ENCODE assay signal across 11 cellular contexts in genomic region chr12:3178671-3179413, GRCh38.
"Had no signal": no experiment of that assay in that cellular context is flagged by ENCODE, and none has a peak within 500 bp of the region (broad histone marks: within the 10 kb centered on the region; RNA-seq: fewer than 3 reads in every experiment).

No MANE protein-coding gene starts in this region.

- H3K36me3 Mint-ChIP-seq: natural killer cell treated with Interleukin-12 subunit alpha and Interleukin-12 subunit beta and Interleukin-15 and Interleukin-18, amount 100 ng/mL, for 72 hours had no signal

- H3K27ac Mint-ChIP-seq: activated CD4-positive, alpha-beta T cell treated with anti-CD3 and anti-CD28 coated beads for 36 hours; activated CD8-positive, alpha-beta T cell treated with anti-CD3 and anti-CD28 coated beads for 36 hours; natural killer cell treated with Interleukin-12 subunit alpha and Interleukin-12 subunit beta and Interleukin-15 and Interleukin-18, amount 100 ng/mL, for 72 hours; stimulated activated naive CD8-positive, alpha-beta T cell treated with anti-CD3 and anti-CD28 coated beads, Interleukin-15, Interleukin-2, amounts not matched to agents 100 ng/mL and 50 ng/mL, for 24 hours; T-helper 2 cell treated with Interferon-gamma antibody and Interleukin-4, amounts not matched to agents 5 μg/mL and 100 μg/mL, for 36 hours had no signal

- H3K4me3 Mint-ChIP-seq: activated CD4-positive, alpha-beta T cell treated with anti-CD3 and anti-CD28 coated beads for 36 hours; activated CD8-positive, alpha-beta T cell treated with anti-CD3 and anti-CD28 coated beads for 36 hours; natural killer cell treated with Interleukin-12 subunit alpha and Interleukin-12 subunit beta and Interleukin-15 and Interleukin-18, amount 100 ng/mL, for 72 hours; stimulated activated naive CD8-positive, alpha-beta T cell treated with anti-CD3 and anti-CD28 coated beads, Interleukin-15, Interleukin-2, amounts not matched to agents 100 ng/mL and 50 ng/mL, for 24 hours; T-helper 2 cell treated with Interferon-gamma antibody and Interleukin-4, amounts not matched to agents 5 μg/mL and 100 μg/mL, for 36 hours had no signal

- H3K9me3 Mint-ChIP-seq: activated CD8-positive, alpha-beta T cell treated with anti-CD3 and anti-CD28 coated beads for 36 hours; natural killer cell treated with Interleukin-12 subunit alpha and Interleukin-12 subunit beta and Interleukin-15 and Interleukin-18, amount 100 ng/mL, for 72 hours; stimulated activated naive CD8-positive, alpha-beta T cell treated with anti-CD3 and anti-CD28 coated beads, Interleukin-15, Interleukin-2, amounts not matched to agents 100 ng/mL and 50 ng/mL, for 24 hours; T-helper 2 cell treated with Interferon-gamma antibody and Interleukin-4, amounts not matched to agents 5 μg/mL and 100 μg/mL, for 36 hours had no signal

- H3K4me1 Mint-ChIP-seq: activated CD4-positive, alpha-beta T cell treated with anti-CD3 and anti-CD28 coated beads for 36 hours had no signal

- DNase-seq: activated CD4-positive, alpha-beta T cell treated with anti-CD3 and anti-CD28 coated beads for 36 hours; activated CD8-positive, alpha-beta memory T cell treated with anti-CD3 and anti-CD28 coated beads, Interleukin-2, amount 50 U/mL, for 4 hours; activated CD8-positive, alpha-beta T cell treated with anti-CD3 and anti-CD28 coated beads for 36 hours; esophagus squamous epithelium; foreskin fibroblast; glutamatergic neuron; stimulated activated CD4-positive, alpha-beta T cell treated with anti-CD3 and anti-CD28 coated beads, Interleukin-12 subunit alpha, Interleukin-12 subunit beta, amount 100 ng/mL, for 4 hours; testis had no signal
